12 cellular contexts compared by ENCODE assay signal in the genomic region with DNA sequence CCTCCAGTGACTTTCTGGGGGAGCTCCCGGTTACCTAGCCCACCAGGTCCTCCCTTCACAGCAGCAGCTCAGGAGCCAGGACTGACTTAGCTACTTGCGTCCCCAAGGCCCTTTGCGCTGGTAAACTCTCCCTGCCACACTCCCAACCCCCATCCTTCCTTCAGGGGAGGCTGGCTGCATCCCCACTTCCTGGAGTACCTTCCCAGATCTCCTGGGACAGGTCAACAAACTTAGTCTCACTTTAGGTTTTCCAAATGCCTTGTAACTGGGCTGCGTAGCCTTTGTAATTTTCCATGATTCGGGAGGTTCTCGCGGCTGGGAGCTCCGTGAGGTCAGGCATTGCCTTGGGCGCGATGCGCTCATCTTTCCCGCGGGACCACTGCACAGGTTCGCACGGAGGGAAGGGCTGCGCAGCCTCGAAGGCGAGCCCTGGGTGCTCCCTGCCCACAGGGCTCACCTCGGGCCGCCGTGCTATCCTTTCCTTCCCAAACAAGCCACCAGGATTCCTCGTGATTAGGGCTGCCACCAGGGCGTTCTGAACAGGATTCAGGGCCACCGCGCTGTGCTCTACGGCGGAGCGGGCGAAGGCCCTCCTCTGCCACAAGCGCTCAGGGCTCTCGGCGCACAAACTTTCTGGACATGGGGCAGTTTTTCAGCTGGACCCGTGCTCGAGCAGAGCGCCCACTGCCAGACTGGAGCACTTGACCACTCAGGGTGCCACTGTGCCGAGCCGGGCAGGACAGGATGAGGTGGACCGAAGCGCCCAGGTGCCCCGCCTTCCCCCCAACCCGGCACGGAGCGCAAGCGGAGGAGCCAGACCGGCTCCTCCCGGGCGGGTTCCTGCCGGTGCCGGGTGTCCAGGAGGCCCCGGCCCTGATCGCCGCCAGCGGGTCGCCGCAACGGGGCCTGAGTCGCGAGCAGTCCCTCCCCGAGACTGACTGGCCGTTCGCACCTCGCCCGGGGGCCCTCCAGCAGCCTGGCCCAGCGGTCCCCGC. TPM values are rescaled to one million over a fixed set of nuclear protein-coding genes. Genes with fewer than 3 reads are reported as not detected.
DNase-seq lines count a peak whose midpoint lies in the region; ATAC-seq, FAIRE-seq and TF ChIP-seq lines count a peak whose summit lies in the region.
"Had no signal": no experiment of that assay in that cellular context is flagged by ENCODE, and none has a peak within 500 bp of the region (broad histone marks: within the 10 kb centered on the region; RNA-seq: fewer than 3 reads in every experiment).

No MANE protein-coding gene starts in this region.

- peak overlapping the region; percentile 41 for H3K27ac Mint-ChIP-seq in progenitor cell of endocrine pancreas

- H3K4me1 Mint-ChIP-seq in progenitor cell of endocrine pancreas (ENCODE audit: low read depth) = peaks cover 38% of the 10 kb centered on the region

- H3K27me3 Mint-ChIP-seq in progenitor cell of endocrine pancreas = peaks cover 10% of the 10 kb centered on the region

- H3K36me3 Mint-ChIP-seq in progenitor cell of endocrine pancreas (ENCODE audit: insufficient read depth) = peaks cover 5% of the 10 kb centered on the region

- FAIRE-seq in D721Med (lab: Jason Lieb, UNC) = no peak

- ATAC-seq in GM19455 (IDR thresholded peaks at IDR 0.05; ENCODE audit: unreplicated experiment) (no peak), HG02981 (IDR thresholded peaks at IDR 0.05; ENCODE audit: unreplicated experiment) (no peak)

- DNase-seq in HT-29 (ENCODE audit: low spot score) (peak; percentile 58), astrocyte of the hippocampus (ENCODE audit: low read depth, low spot score) (peak; percentile 40), iPS-NIHi7 (ENCODE audit: extremely low spot score) (peak; percentile 40), progenitor cell of endocrine pancreas (ENCODE audit: low spot score, unreplicated experiment) (peak; percentile 23), D721Med (ENCODE audit: insufficient read length, low spot score) (no peak), NCI-H345 treated with DMSO at 0.1 percent for 48 hours (lab: John Stamatoyannopoulos, UW; ENCODE audit: unreplicated experiment) (no peak)
- DNase-seq: activated CD8-positive, alpha-beta memory T cell treated with anti-CD3 and anti-CD28 coated beads for 24 hours; brain microvascular endothelial cell; NCI-H2227 treated with DMSO at 0.1 percent for 48 hours; SK-N-SH had no signal

- TF ChIP-seq CTCF in progenitor cell of endocrine pancreas (IDR thresholded peaks at IDR 0.05; ENCODE audit: unreplicated experiment) = peak; percentile 18
- TF ChIP-seq CTCF in D721Med (IDR thresholded peaks at IDR 0.05; ENCODE audit: insufficient read depth, missing control alignments) = no peak

- peak overlapping the region; percentile 82 for H3K4me3 Mint-ChIP-seq in progenitor cell of endocrine pancreas (ENCODE audit: low read depth)

- no peaks in the 10 kb centered on the region for H3K9me3 Mint-ChIP-seq in progenitor cell of endocrine pancreas (ENCODE audit: low read depth)

RNA-seq across cellular contexts. Expression of gene TMPRSS2, which starts 1.1 kb away (rescaled TPM):
- 28.4 and 34.5 TPM in 2 replicates for total RNA-seq in HT-29 (2014; rRNA removed; shearing (Covaris generic))
- 23.7 and 29.4 TPM in 2 replicates for total RNA-seq in progenitor cell of endocrine pancreas

Comparison
In these comparisons a context has a peak if more than half of its experiments do, and no peak if none do; other contexts are left out.
1. DNase-seq: peak in HT-29 (single experiment), astrocyte of the hippocampus (single experiment), iPS-NIHi7 (single experiment) and progenitor cell of endocrine pancreas (single experiment); none in D721Med (single experiment) and NCI-H345 treated with DMSO at 0.1 percent for 48 hours (single experiment).